In genomic region chr11:72833792-72834501, GRCh38 we compare ENCODE assay signal across 14 cellular contexts. TPM values are rescaled to one million over a fixed set of nuclear protein-coding genes. Genes with fewer than 3 reads are reported as not detected.
DNase-seq lines count a peak whose midpoint lies in the region; ATAC-seq and TF ChIP-seq lines count a peak whose summit lies in the region.
"Had no signal": no experiment of that assay in that cellular context is flagged by ENCODE, and none has a peak within 500 bp of the region (broad histone marks: within the 10 kb centered on the region; RNA-seq: fewer than 3 reads in every experiment).

No MANE protein-coding gene starts in this region.

- peak overlapping the region; percentile 66 for H3K27ac Mint-ChIP-seq in central memory CD8-positive, alpha-beta T cell (ENCODE audit: low read depth)

- peaks cover 34% of the 10 kb centered on the region for H3K36me3 ChIP-seq in lower lobe of right lung
- peaks cover 4 to 36% (median 12%) of the 10 kb centered on the region in 5 donors for H3K36me3 ChIP-seq in subcutaneous abdominal adipose tissue (ENCODE audit: control insufficient read depth in 5 of 5, insufficient read depth in 5 of 5, low read length in 5 of 5)
- peaks cover 29% of the 10 kb centered on the region; the same call in 1 of the 2 replicates for H3K36me3 ChIP-seq in Karpas-422 (ENCODE audit: insufficient read depth, low read length)

- H3K27me3 ChIP-seq in lower lobe of right lung (ENCODE audit: low read depth) (no peaks in the 10 kb centered on the region), subcutaneous abdominal adipose tissue (ENCODE audit: control insufficient read depth in 5 of 5, insufficient read depth in 4 of 5, low read length in 5 of 5) (no peaks in the 10 kb centered on the region), Karpas-422 (ENCODE audit: low read length) (no peaks in the 10 kb centered on the region)

- no peaks in the 10 kb centered on the region for H3K9me3 Mint-ChIP-seq in central memory CD8-positive, alpha-beta T cell

- DNase-seq in RPMI7951 (ENCODE audit: low read depth) (peak; percentile 19), lower lobe of right lung (no peak), Karpas-422 (no peak), SK-N-DZ (ENCODE audit: low spot score) (no peak), hepatic stellate cell (ENCODE audit: low spot score) (no peak), NCI-H526 treated with DMSO at 0.1 percent for 48 hours (lab: John Stamatoyannopoulos, UW) (no peak)
- no peak for DNase-seq in central memory CD8-positive, alpha-beta T cell (ENCODE audit: low spot score in 2 of 2)
- DNase-seq: glutamatergic neuron, KBM-7, mesendoderm, NCI-H2107, T1000 had no signal

- intact Hi-C loops in lower lobe of right lung (cut with DNase I), result loop anchor here (10.0 kb wide), 1 partner anchor 341 kb away; no protein-coding TSS in a partner anchor

- no peaks in the 10 kb centered on the region for H4K20me1 ChIP-seq in Karpas-422 (ENCODE audit: insufficient read depth, low read depth, low read length)

- H3K4me1 ChIP-seq in lower lobe of right lung (peaks cover 48% of the 10 kb centered on the region), subcutaneous abdominal adipose tissue (ENCODE audit: control insufficient read depth in 5 of 5, insufficient read depth in 5 of 5, low read length in 5 of 5) (peaks cover 12 to 67% (median 25%) of the 10 kb centered on the region in 5 donors), Karpas-422 (ENCODE audit: low read length) (no peaks in the 10 kb centered on the region)

- H3K4me2 ChIP-seq in Karpas-422 (ENCODE audit: low read depth, low read length, poor library complexity, severe bottlenecking), result no peak overlapping the region

- no peaks in the 10 kb centered on the region for H3K27me3 Mint-ChIP-seq in central memory CD8-positive, alpha-beta T cell

- H2AFZ ChIP-seq in Karpas-422 (ENCODE audit: low read length), result no peak overlapping the region

- H3K9ac ChIP-seq in subcutaneous abdominal adipose tissue (ENCODE audit: low read length in 5 of 5) (peak overlapping the region in 1 of 5 donors; percentile 26), Karpas-422 (ENCODE audit: low read length) (no peak overlapping the region)

- no peaks in the 10 kb centered on the region for H3K9me2 ChIP-seq in Karpas-422 (replicated peaks; ENCODE audit: insufficient read depth, low read length)

- no peak overlapping the region for H3K4me3 ChIP-seq in lower lobe of right lung
- no peak overlapping the region for H3K4me3 ChIP-seq in subcutaneous abdominal adipose tissue (ENCODE audit: low read depth in 1 of 5, low read length in 5 of 5)
- no peak overlapping the region for H3K4me3 ChIP-seq in Karpas-422 (ENCODE audit: low read length)
- H3K4me3 ChIP-seq: GM12878 had no signal

- H3K4me3 Mint-ChIP-seq in central memory CD8-positive, alpha-beta T cell, result no peak overlapping the region

- peaks cover 13% of the 10 kb centered on the region for H3K4me1 Mint-ChIP-seq in central memory CD8-positive, alpha-beta T cell

- peaks cover 27% of the 10 kb centered on the region for H3K36me3 Mint-ChIP-seq in central memory CD8-positive, alpha-beta T cell (ENCODE audit: insufficient read depth)

- TF ChIP-seq CTCF in lower lobe of right lung (IDR thresholded peaks at IDR 0.05), result no peak

- H3K27ac ChIP-seq in lower lobe of right lung, result peak overlapping the region; percentile 81
- peak overlapping the region; percentile 90 for H3K27ac ChIP-seq in subcutaneous abdominal adipose tissue (ENCODE audit: low read depth, low read length)
- no peak overlapping the region for H3K27ac ChIP-seq in Karpas-422 (ENCODE audit: low read length)

- no peaks in the 10 kb centered on the region for H3K9me3 ChIP-seq in lower lobe of right lung
- no peaks in the 10 kb centered on the region for H3K9me3 ChIP-seq in subcutaneous abdominal adipose tissue (ENCODE audit: control insufficient read depth in 5 of 5, low read length in 5 of 5)
- no peaks in the 10 kb centered on the region for H3K9me3 ChIP-seq in Karpas-422 (ENCODE audit: low read length)

- no peak for ATAC-seq in central memory CD8-positive, alpha-beta T cell (replicated peaks; ENCODE audit: extremely low read depth, poor library complexity, severe bottlenecking)
- ATAC-seq in lower lobe of right lung, result no peak
- ATAC-seq: GM12878 had no signal

- no peaks in the 10 kb centered on the region for H3K79me2 ChIP-seq in Karpas-422 (ENCODE audit: low read length)

RNA-seq across cellular contexts. Expression of gene ATG16L2, which starts 19.7 kb away (rescaled TPM):
- total RNA-seq in RPMI7951 (2014; rRNA removed; shearing (Covaris generic)), result 3.0 and 4.3 TPM in 2 replicates
- 104 TPM for total RNA-seq in lower lobe of right lung
- total RNA-seq in Karpas-422 (2014; rRNA removed; shearing (Covaris generic); ENCODE audit: low replicate concordance), result 14.8 and 20.2 TPM in 2 replicates
- polyA plus RNA-seq in SK-N-DZ (2014; cell fraction: cytosol; rRNA removed), result 21.2 TPM in 2 replicates
- polyA plus RNA-seq in SK-N-DZ (2014; cell fraction: nucleus; rRNA removed), result 161 and 209 TPM in 2 replicates

RNA-seq across cellular contexts. Expression of gene STARD10, which starts 40.1 kb away (rescaled TPM):
- 24.8 and 44.8 TPM in 2 replicates for total RNA-seq in RPMI7951 (2014; rRNA removed; shearing (Covaris generic))
- 126 TPM for total RNA-seq in lower lobe of right lung
- 4.3 and 4.7 TPM in 2 replicates for total RNA-seq in Karpas-422 (2014; rRNA removed; shearing (Covaris generic); ENCODE audit: low replicate concordance)
- polyA plus RNA-seq in SK-N-DZ (2014; cell fraction: cytosol; rRNA removed), result 30.0 and 37.8 TPM in 2 replicates
- 20.7 and 34.3 TPM in 2 replicates for polyA plus RNA-seq in SK-N-DZ (2014; cell fraction: nucleus; rRNA removed)
